21 cellular contexts compared by ENCODE assay signal in the genomic region with DNA sequence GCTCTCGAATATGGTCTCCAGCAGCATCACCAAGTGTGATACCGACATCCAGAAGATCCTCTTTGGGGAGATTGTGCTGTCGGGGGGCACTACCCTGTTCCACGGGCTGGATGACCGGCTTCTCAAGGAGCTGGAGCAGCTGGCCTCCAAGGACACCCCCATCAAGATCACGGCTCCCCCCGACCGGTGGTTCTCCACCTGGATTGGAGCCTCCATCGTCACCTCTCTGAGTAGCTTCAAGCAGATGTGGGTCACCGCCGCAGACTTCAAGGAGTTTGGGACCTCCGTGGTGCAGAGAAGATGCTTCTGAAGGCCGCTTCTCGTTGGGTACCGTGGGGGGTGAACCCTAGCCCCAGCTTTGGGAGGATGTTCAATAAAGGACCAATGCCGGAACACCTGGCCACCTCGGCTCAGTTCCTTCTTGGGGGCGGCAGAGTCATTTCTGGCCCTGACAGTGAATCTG. TPM values are rescaled to one million over a fixed set of nuclear protein-coding genes. Genes with fewer than 3 reads are reported as not detected.
"Had no signal": no experiment of that assay in that cellular context is flagged by ENCODE, and none has a peak within 500 bp of the region (broad histone marks: within the 10 kb centered on the region; RNA-seq: fewer than 3 reads in every experiment).

No MANE protein-coding gene starts in this region.

- H3K9me3 Mint-ChIP-seq: activated CD8-positive, alpha-beta T cell treated with anti-CD3 and anti-CD28 coated beads for 36 hours; activated naive CD4-positive, alpha-beta T cell treated with anti-CD3 and anti-CD28 coated beads for 36 hours; activated T-cell treated with anti-CD3 and anti-CD28 coated beads, Interleukin-2, amount 50 U/mL, for 24 hours; activated T-helper 1 cell treated with anti-CD3 and anti-CD28 coated beads, Interleukin-12 subunit alpha, Interleukin-12 subunit beta, Interleukin-2, Interleukin-4 antibody, amounts not matched to agents 30 ng/mL and 10 ng/mL and 1 ng/mL, durations not matched to agents 14 hours and 24 hours and 36 hours; T-helper 1 cell treated with Interleukin-12 subunit alpha and Interleukin-12 subunit beta and Interleukin-4 antibody, amounts not matched to agents 30 μg/mL and 1 μg/mL, for 36 hours had no signal

- H3K27ac ChIP-seq: breast epithelium had no signal

- H3K27ac Mint-ChIP-seq: activated CD8-positive, alpha-beta T cell treated with anti-CD3 and anti-CD28 coated beads for 36 hours; activated naive CD4-positive, alpha-beta T cell treated with anti-CD3 and anti-CD28 coated beads for 36 hours; activated T-cell treated with anti-CD3 and anti-CD28 coated beads, Interleukin-2, amount 50 U/mL, for 24 hours; activated T-helper 1 cell treated with anti-CD3 and anti-CD28 coated beads, Interleukin-12 subunit alpha, Interleukin-12 subunit beta, Interleukin-2, Interleukin-4 antibody, amounts not matched to agents 30 ng/mL and 10 ng/mL and 1 ng/mL, durations not matched to agents 14 hours and 24 hours and 36 hours; T-helper 1 cell treated with Interleukin-12 subunit alpha and Interleukin-12 subunit beta and Interleukin-4 antibody, amounts not matched to agents 30 μg/mL and 1 μg/mL, for 36 hours had no signal

- H3K27me3 Mint-ChIP-seq: activated CD8-positive, alpha-beta T cell treated with anti-CD3 and anti-CD28 coated beads for 36 hours; activated T-cell treated with anti-CD3 and anti-CD28 coated beads, Interleukin-2, amount 50 U/mL, for 24 hours had no signal

- H3K4me1 ChIP-seq: breast epithelium had no signal

- ATAC-seq: activated CD4-positive, CD25-positive, alpha-beta regulatory T cell treated with anti-CD3 and anti-CD28 coated beads, Interleukin-2, amount 50 U/mL, for 24 hours; activated CD8-positive, alpha-beta T cell treated with anti-CD3 and anti-CD28 coated beads for 36 hours; K562 had no signal

- H3K36me3 ChIP-seq: breast epithelium had no signal

- H3K4me3 Mint-ChIP-seq: activated CD8-positive, alpha-beta T cell treated with anti-CD3 and anti-CD28 coated beads for 36 hours; activated naive CD4-positive, alpha-beta T cell treated with anti-CD3 and anti-CD28 coated beads for 36 hours; activated T-cell treated with anti-CD3 and anti-CD28 coated beads, Interleukin-2, amount 50 U/mL, for 24 hours; activated T-helper 1 cell treated with anti-CD3 and anti-CD28 coated beads, Interleukin-12 subunit alpha, Interleukin-12 subunit beta, Interleukin-2, Interleukin-4 antibody, amounts not matched to agents 30 ng/mL and 10 ng/mL and 1 ng/mL, durations not matched to agents 14 hours and 24 hours and 36 hours; T-helper 1 cell treated with Interleukin-12 subunit alpha and Interleukin-12 subunit beta and Interleukin-4 antibody, amounts not matched to agents 30 μg/mL and 1 μg/mL, for 36 hours had no signal

- DNase-seq: activated CD4-positive, alpha-beta T cell treated with anti-CD3 and anti-CD28 coated beads for 4 hours; activated CD8-positive, alpha-beta memory T cell treated with anti-CD3 and anti-CD28 coated beads, Interleukin-2, amount 50 U/mL, for 4 hours; activated CD8-positive, alpha-beta T cell treated with anti-CD3 and anti-CD28 coated beads for 36 hours; activated gamma-delta T cell; activated naive CD4-positive, alpha-beta T cell treated with anti-CD3 and anti-CD28 coated beads for 36 hours; activated T-cell treated with anti-CD3 and anti-CD28 coated beads, Interleukin-2, amount 50 U/mL, for 24 hours; Karpas-422; NCI-H1105 treated with DMSO at 0.1 percent for 48 hours; NCI-H1436 treated with DMSO at 0.1 percent for 48 hours; NCI-H187; NCI-H2081; NCI-H510A treated with DMSO at 0.1 percent for 48 hours; NCI-H69; SHP77 treated with DMSO at 0.1 percent for 48 hours had no signal

- H3K4me3 ChIP-seq: breast epithelium, K562 had no signal

RNA-seq across cellular contexts. Expression of a gene that starts 1.3 kb away (rescaled TPM):
- total RNA-seq: activated CD8-positive, alpha-beta T cell treated with anti-CD3 and anti-CD28 coated beads for 36 hours; activated naive CD4-positive, alpha-beta T cell treated with anti-CD3 and anti-CD28 coated beads for 36 hours; activated T-helper 1 cell treated with anti-CD3 and anti-CD28 coated beads, Interleukin-12 subunit alpha, Interleukin-12 subunit beta, Interleukin-2, Interleukin-4 antibody, amounts not matched to agents 30 ng/mL and 10 ng/mL and 1 ng/mL, durations not matched to agents 14 hours and 24 hours and 36 hours; aorta; breast epithelium; K562; SK-MEL-5 had no signal
- polyA plus RNA-seq: aorta, K562 had no signal

RNA-seq across cellular contexts. Expression of a gene that starts 46.5 kb away (rescaled TPM):
- total RNA-seq: activated T-helper 1 cell treated with anti-CD3 and anti-CD28 coated beads, Interleukin-12 subunit alpha, Interleukin-12 subunit beta, Interleukin-2, Interleukin-4 antibody, amounts not matched to agents 30 ng/mL and 10 ng/mL and 1 ng/mL, durations not matched to agents 14 hours and 24 hours and 36 hours had no signal
